In genomic region chr5:143596824-143597223, GRCh38 we compare ENCODE assay signal across 14 cellular contexts.
"Had no signal": no experiment of that assay in that cellular context is flagged by ENCODE, and none has a peak within 500 bp of the region (broad histone marks: within the 10 kb centered on the region; RNA-seq: fewer than 3 reads in every experiment).

No MANE protein-coding gene starts in this region.

- H3K9me3 ChIP-seq: colonic mucosa, heart left ventricle, mucosa of descending colon, right atrium auricular region, tibial artery, upper lobe of left lung, uterus had no signal

- H3K4me1 ChIP-seq: colonic mucosa, right atrium auricular region, tibial artery, uterus had no signal

- H3K27me3 ChIP-seq: colonic mucosa, heart left ventricle, right atrium auricular region, tibial artery, upper lobe of left lung, uterus had no signal

- H3K27ac ChIP-seq: colonic mucosa, heart left ventricle, right atrium auricular region, tibial artery, upper lobe of left lung, uterus had no signal

- H3K36me3 ChIP-seq: colonic mucosa, heart left ventricle, right atrium auricular region, tibial artery, upper lobe of left lung, uterus had no signal

- DNase-seq: foreskin melanocyte; heart left ventricle; hypothalamus; mucosa of descending colon; naive thymus-derived CD8-positive, alpha-beta T cell; posterior cingulate gyrus; stimulated activated CD4-positive, alpha-beta T cell treated with anti-CD3 and anti-CD28 coated beads, Interleukin-2, amount 100 ng/mL, for 48 hours; stimulated activated naive CD8-positive, alpha-beta T cell treated with anti-CD3 and anti-CD28 coated beads, Interleukin-15, Interleukin-2, amounts not matched to agents 100 U/mL and 50 U/mL, for 24 hours; tibial artery; upper lobe of left lung; uterus had no signal

- ATAC-seq: heart left ventricle; naive thymus-derived CD8-positive, alpha-beta T cell; stimulated activated naive CD8-positive, alpha-beta T cell treated with anti-CD3 and anti-CD28 coated beads, Interleukin-15, Interleukin-2, amounts not matched to agents 100 U/mL and 50 U/mL, for 24 hours had no signal

- FAIRE-seq: small intestine had no signal

- H3K4me3 ChIP-seq: colonic mucosa, heart left ventricle, mucosa of descending colon, right atrium auricular region, tibial artery, upper lobe of left lung, uterus had no signal
